In the genomic region with DNA sequence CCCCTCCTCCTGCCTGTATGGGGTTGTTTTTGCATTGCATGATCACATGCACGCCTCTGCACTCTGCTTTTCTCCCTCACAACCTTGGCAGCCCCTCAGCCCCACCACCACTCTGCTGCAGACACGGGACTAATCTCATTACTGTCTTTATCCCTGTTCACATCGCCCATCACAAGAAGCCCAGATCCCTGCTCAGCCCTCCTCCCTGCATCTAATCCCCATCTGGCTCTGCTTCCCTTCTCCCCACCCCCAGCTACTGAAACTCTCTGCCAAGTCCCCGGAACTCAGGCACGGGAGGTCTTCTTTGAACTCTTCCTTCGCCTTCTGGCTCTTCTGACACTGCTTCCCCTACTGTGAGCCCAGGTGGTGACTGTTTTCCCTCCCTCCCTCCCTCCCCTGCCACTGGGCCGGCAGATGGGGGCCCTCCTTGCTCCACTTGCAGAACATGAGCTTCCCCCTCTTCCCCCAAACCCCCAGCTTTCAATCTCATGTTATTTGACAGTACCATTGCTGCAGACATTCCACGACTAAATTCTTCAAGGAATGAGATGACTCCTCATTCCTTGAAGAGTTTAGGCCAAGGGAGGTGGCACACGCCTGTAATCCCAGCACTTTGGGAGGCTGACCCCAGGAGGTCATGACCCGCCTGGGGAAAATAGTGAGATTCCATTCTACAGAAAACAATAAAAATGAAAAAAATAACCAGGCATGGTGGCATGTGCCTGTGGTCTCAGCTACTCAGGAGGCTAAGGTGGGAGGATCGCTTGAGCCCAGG, we compare ENCODE assay signal across 21 cellular contexts. TPM values are rescaled to one million over a fixed set of nuclear protein-coding genes. Genes with fewer than 3 reads are reported as not detected.
A peak's percentile ranks its signal among the peaks of the same experiment; 100 is the strongest.
DNase-seq lines count a peak whose midpoint lies in the region; ATAC-seq and TF ChIP-seq lines count a peak whose summit lies in the region.
"Had no signal": no experiment of that assay in that cellular context is flagged by ENCODE, and none has a peak within 500 bp of the region (broad histone marks: within the 10 kb centered on the region; RNA-seq: fewer than 3 reads in every experiment).

No MANE protein-coding gene starts in this region.

- in situ Hi-C loops in transverse colon (cut with MboI; ENCODE audit: low pct_ligation_motif_present in 1 of 4, low pct_unique_long_range_greater_than_20kb in 1 of 4, low sequenced_read_pairs in 3 of 4) = no loop called here

- H3K36me3 Mint-ChIP-seq in nephron (ENCODE audit: low read depth) = no peaks in the 10 kb centered on the region
- H3K36me3 Mint-ChIP-seq: memory B cell, natural killer cell had no signal

- peak overlapping the region in 8 of 11 experiments; percentile 35 to 56 (median 50); a peak in 15 of 22 replicates for H3K4me2 ChIP-seq in BLaER1 treated with 17β-estradiol and CSF1 and Interleukin-3, amounts not matched to agents 10 nM and 100 nM

- no peaks in the 10 kb centered on the region for H3K9me3 Mint-ChIP-seq in nephron
- H3K9me3 Mint-ChIP-seq: CD4-positive, alpha-beta T cell; memory B cell; natural killer cell had no signal

- no peaks in the 10 kb centered on the region for H4K20me1 ChIP-seq in BLaER1 treated with 17β-estradiol and CSF1 and Interleukin-3, amounts not matched to agents 10 nM and 100 nM

- DNase-seq in NCI-H2171 (lab: John Stamatoyannopoulos, UW) = peak; percentile 92
- DNase-seq in astrocyte of the hippocampus (ENCODE audit: low read depth, low spot score) = peak; percentile 21
- DNase-seq in right atrium auricular region (ENCODE audit: low spot score) = no peak
- DNase-seq in GM19240 (ENCODE audit: insufficient read length, low spot score) = no peak
- DNase-seq in transverse colon = no peak
- DNase-seq: activated CD4-positive, alpha-beta T cell treated with anti-CD3 and anti-CD28 coated beads, Interleukin-2, amount 50 U/mL, for 1 hour; activated naive CD4-positive, alpha-beta T cell; anterior cingulate cortex; CD4-positive, alpha-beta T cell; colonic mucosa; hippocampal formation; kidney glomerular epithelial cell; natural killer cell; NCI-H1417; spleen; testis had no signal

- peaks cover 18% of the 10 kb centered on the region for H3K4me1 Mint-ChIP-seq in nephron

- ATAC-seq in GM19397 (IDR thresholded peaks at IDR 0.05; ENCODE audit: unreplicated experiment) = no peak
- ATAC-seq: natural killer cell had no signal

- TF ChIP-seq EP300 in transverse colon (IDR thresholded peaks at IDR 0.05; ENCODE audit: low read depth) = no peak

- TF ChIP-seq CTCF in nephron (IDR thresholded peaks at IDR 0.05; ENCODE audit: unreplicated experiment in 3 of 3) (no peak), right atrium auricular region (IDR thresholded peaks at IDR 0.05) (no peak), transverse colon (IDR thresholded peaks at IDR 0.05) (no peak)

- whole genome bisulfite sequencing in transverse colon (ENCODE audit: low coverage in 1 of 2), 2 donors = 43 to 54% methylated on average over 8 to 11 of the region's 11 CpGs

- peak overlapping the region in 1 of 3 experiments; percentile 6 for H3K4me3 Mint-ChIP-seq in nephron
- H3K4me3 Mint-ChIP-seq: CD4-positive, alpha-beta T cell; memory B cell; natural killer cell had no signal

- H3K27ac ChIP-seq in BLaER1 treated with 17β-estradiol and CSF1 and Interleukin-3, amounts not matched to agents 10 nM and 100 nM = no peak overlapping the region
- H3K27ac ChIP-seq in right atrium auricular region (no peak overlapping the region), transverse colon (no peak overlapping the region)
- H3K27ac ChIP-seq: colonic mucosa, spleen, testis had no signal

- no peaks in the 10 kb centered on the region for H3K27me3 ChIP-seq in BLaER1 treated with 17β-estradiol and CSF1 and Interleukin-3, amounts not matched to agents 10 nM and 100 nM
- H3K27me3 ChIP-seq in right atrium auricular region (no peaks in the 10 kb centered on the region), transverse colon (no peaks in the 10 kb centered on the region)
- H3K27me3 ChIP-seq: colonic mucosa, testis had no signal

- intact Hi-C loops in transverse colon (cut with DNase I; ENCODE audit: low total_unique reads) = no loop called here

- TF ChIP-seq POLR2A in transverse colon (IDR thresholded peaks at IDR 0.05) = no peak

- H3K27me3 Mint-ChIP-seq in nephron (ENCODE audit: low read depth) = no peaks in the 10 kb centered on the region
- H3K27me3 Mint-ChIP-seq: CD4-positive, alpha-beta T cell had no signal

- H3K27ac Mint-ChIP-seq in nephron = peak overlapping the region; percentile 43 to 86 (median 81)
- H3K27ac Mint-ChIP-seq: CD4-positive, alpha-beta T cell; memory B cell; progenitor cell of endocrine pancreas had no signal

- no peak overlapping the region for H3K4me3 ChIP-seq in BLaER1 treated with 17β-estradiol and CSF1 and Interleukin-3, amounts not matched to agents 10 nM and 100 nM
- no peak overlapping the region for H3K4me3 ChIP-seq in right atrium auricular region
- H3K4me3 ChIP-seq in transverse colon = no peak overlapping the region
- H3K4me3 ChIP-seq: colonic mucosa, spleen, testis had no signal

- peaks cover 0 to 18% (median 7%) of the 10 kb centered on the region in 10 experiments; a peak in 14 of 20 replicates for H3K4me1 ChIP-seq in BLaER1 treated with 17β-estradiol and CSF1 and Interleukin-3, amounts not matched to agents 10 nM and 100 nM
- H3K4me1 ChIP-seq in right atrium auricular region (no peaks in the 10 kb centered on the region), transverse colon (peaks cover 0 to 4% (median 0%) of the 10 kb centered on the region in 4 donors)
- H3K4me1 ChIP-seq: colonic mucosa, spleen, testis had no signal

- H3K9me3 ChIP-seq in BLaER1 treated with 17β-estradiol and CSF1 and Interleukin-3, amounts not matched to agents 10 nM and 100 nM (replicated peaks in 1 of 11) = 0 out of 22 replicates have a peak, but pooled peaks cover 0 to under 1% (median 0%) of the 10 kb centered on the region in 11 experiments
- H3K9me3 ChIP-seq in right atrium auricular region (no peaks in the 10 kb centered on the region), transverse colon (no peaks in the 10 kb centered on the region)
- H3K9me3 ChIP-seq: colonic mucosa, spleen, testis had no signal

- H3K9ac ChIP-seq in BLaER1 treated with 17β-estradiol and CSF1 and Interleukin-3, amounts not matched to agents 10 nM and 100 nM = no peak overlapping the region

- no peaks in the 10 kb centered on the region for H3K36me3 ChIP-seq in BLaER1 treated with 17β-estradiol and CSF1 and Interleukin-3, amounts not matched to agents 10 nM and 100 nM
- H3K36me3 ChIP-seq in right atrium auricular region (no peaks in the 10 kb centered on the region), transverse colon (no peaks in the 10 kb centered on the region)
- H3K36me3 ChIP-seq: colonic mucosa, spleen had no signal

RNA-seq across cellular contexts. Expression of a gene that starts 21.9 kb away (rescaled TPM):
- total RNA-seq in right atrium auricular region (not detected), transverse colon (not detected)
- total RNA-seq: CD4-positive, alpha-beta T cell; colonic mucosa; natural killer cell; spleen had no signal

RNA-seq across cellular contexts. Expression of a gene that starts 37.7 kb away (rescaled TPM):
- total RNA-seq in right atrium auricular region (10 to 100 TPM; 19.3 to 37.1 TPM), transverse colon (10 to 100 TPM; 23.0 to 67.7 (median 25.3) TPM)

Comparison
In these comparisons a context has a peak if more than half of its experiments do, and no peak if none do; other contexts are left out.
1. DNase-seq: peak in NCI-H2171 (single experiment) and astrocyte of the hippocampus (single experiment); none in right atrium auricular region (single experiment), GM19240 (single experiment) and transverse colon (single experiment).